In the genomic region with DNA sequence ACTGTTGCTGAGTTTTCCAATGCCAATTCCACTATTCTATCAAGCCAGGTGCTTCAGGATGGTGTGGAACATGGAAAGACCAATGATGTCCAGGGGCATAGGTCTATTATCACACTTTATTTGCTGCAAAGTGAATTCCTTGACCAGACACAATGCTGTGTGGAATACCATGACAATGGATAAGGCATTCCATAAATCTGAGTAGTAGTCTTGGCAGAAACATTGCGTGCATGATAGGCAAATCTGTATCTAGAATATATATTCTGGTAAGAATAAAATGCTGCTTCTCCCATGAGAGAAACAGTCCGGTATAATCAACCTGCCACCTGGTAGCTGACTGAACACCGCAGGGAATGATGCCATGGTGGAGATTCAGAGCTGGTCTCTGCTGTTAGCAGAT, we compare ENCODE assay signal across 27 cellular contexts.
"Had no signal": no experiment of that assay in that cellular context is flagged by ENCODE, and none has a peak within 500 bp of the region (broad histone marks: within the 10 kb centered on the region; RNA-seq: fewer than 3 reads in every experiment).

No MANE protein-coding gene starts in this region.

- H3K9me3 ChIP-seq: adrenal gland had no signal

- H3K36me3 Mint-ChIP-seq: activated naive CD8-positive, alpha-beta T cell treated with anti-CD3 and anti-CD28 coated beads, Interleukin-2, amount 10 ng/mL, durations not matched to agents 7 days and 5 days; brain had no signal

- H3K27ac Mint-ChIP-seq: activated CD8-positive, alpha-beta T cell treated with anti-CD3 and anti-CD28 coated beads, Interleukin-2, amount 10 ng/mL, durations not matched to agents 7 days and 5 days; activated naive CD8-positive, alpha-beta T cell treated with anti-CD3 and anti-CD28 coated beads, Interleukin-2, amount 10 ng/mL, durations not matched to agents 7 days and 5 days; brain; T-helper 1 cell treated with Interleukin-12 subunit alpha and Interleukin-12 subunit beta and Interleukin-4 antibody, amounts not matched to agents 30 μg/mL and 1 μg/mL, for 36 hours; WTC11 had no signal

- H3K4me1 Mint-ChIP-seq: brain had no signal

- H3K4me1 ChIP-seq: adrenal gland, Peyer's patch had no signal

- H3K36me3 ChIP-seq: adrenal gland, cardiac muscle cell, Peyer's patch, SJCRH30 had no signal

- H3K27ac ChIP-seq: adrenal gland, cardiac muscle cell, Peyer's patch, RWPE1, SJCRH30 had no signal

- H3K27me3 ChIP-seq: adrenal gland, cardiac muscle cell, Peyer's patch, SJCRH30 had no signal

- H3K4me3 ChIP-seq: adrenal gland, cardiac muscle cell, Peyer's patch, SJCRH30 had no signal

- H3K4me3 Mint-ChIP-seq: activated CD8-positive, alpha-beta T cell treated with anti-CD3 and anti-CD28 coated beads, Interleukin-2, amount 10 ng/mL, durations not matched to agents 7 days and 5 days; activated naive CD8-positive, alpha-beta T cell treated with anti-CD3 and anti-CD28 coated beads, Interleukin-2, amount 10 ng/mL, durations not matched to agents 7 days and 5 days; brain; T-helper 1 cell treated with Interleukin-12 subunit alpha and Interleukin-12 subunit beta and Interleukin-4 antibody, amounts not matched to agents 30 μg/mL and 1 μg/mL, for 36 hours; WTC11 had no signal

- DNase-seq: activated CD4-positive, alpha-beta T cell treated with anti-CD3 and anti-CD28 coated beads for 48 hours; activated CD4-positive, alpha-beta T cell treated with anti-CD3 and anti-CD28 coated beads, Interleukin-2, amount 50 U/mL, for 4 hours; activated CD4-positive, CD25-positive, alpha-beta regulatory T cell treated with anti-CD3 and anti-CD28 coated beads, Interleukin-2, amount 50 U/mL, for 72 hours; activated CD8-positive, alpha-beta memory T cell treated with anti-CD3 and anti-CD28 coated beads, Interleukin-2, amount 50 U/mL, for 48 hours; activated CD8-positive, alpha-beta T cell treated with anti-CD3 and anti-CD28 coated beads, Interleukin-2, amount 10 ng/mL, durations not matched to agents 7 days and 5 days; activated naive CD4-positive, alpha-beta T cell treated with anti-CD3 and anti-CD28 coated beads, Interleukin-2, amount 50 U/mL, for 16 hours; activated naive CD8-positive, alpha-beta T cell treated with anti-CD3 and anti-CD28 coated beads, Interleukin-2, amount 10 ng/mL, durations not matched to agents 7 days and 5 days; activated T-cell treated with anti-CD3 and anti-CD28 coated beads, Interleukin-2, amount 50 U/mL, for 1 hour; adrenal gland; aorta; KG1; NCI-H1092; NCI-H1417; NCI-H1930; NCI-H2171; NCI-H2227 treated with DMSO at 0.1 percent for 48 hours; NCI-H69; NK-92 treated with Interleukin-12 subunit alpha and Interleukin-12 subunit beta, amount 100 ng/mL, for 24 hours; OCI-M1; Peyer's patch; Right ventricle myocardium superior; SJCRH30 had no signal
